Comparison of ENCODE assay signal across 1 cellular context in genomic region chr14:104967414-104968152, GRCh38.
TF ChIP-seq lines count a peak whose summit lies in the region.

No MANE protein-coding gene starts in this region.

TF ChIP-seq in H1, 55 proteins besides CTCF, POLR2A, EP300 and RAD21:
- no peak for TF ChIP-seq RNF2 (IDR thresholded peaks at IDR 0.05; ENCODE audit: borderline replicate concordance, low read depth, low read length, missing control alignments, poor library complexity, severe bottlenecking)
- no peak for TF ChIP-seq E2F6 (IDR thresholded peaks at IDR 0.05)
- no peak for TF ChIP-seq NRF1 (IDR thresholded peaks at IDR 0.05; ENCODE audit: low read depth, low read length)
- TF ChIP-seq KDM4A (IDR thresholded peaks at IDR 0.05; ENCODE audit: low read depth, low read length, severe bottlenecking): peak; percentile 8
- TF ChIP-seq SUZ12 (IDR thresholded peaks at IDR 0.05; ENCODE audit: low read length): no peak; the same call in 1 of the 2 replicates
- TF ChIP-seq HDAC2 (IDR thresholded peaks at IDR 0.05; ENCODE audit: borderline replicate concordance in 1 of 2, low read depth in 2 of 2, low read length in 2 of 2): 0 out of 4 replicates have a peak, but pooled peaks of 1 of the 2 experiments have one; percentile 30
- no peak for TF ChIP-seq SIRT6 (IDR thresholded peaks at IDR 0.05; ENCODE audit: low read length)
- no peak for TF ChIP-seq SAP30 (IDR thresholded peaks at IDR 0.05; ENCODE audit: insufficient read depth, insufficient replicate concordance, low read length)
- peak; percentile 39 for TF ChIP-seq ASH2L (IDR thresholded peaks at IDR 0.05; ENCODE audit: low read length)
- 0 out of 2 replicates have a peak, but pooled peaks have one; percentile 12 for TF ChIP-seq GABPA (IDR thresholded peaks at IDR 0.05; ENCODE audit: borderline replicate concordance, insufficient read depth, low read length)
TF ChIP-seq in H1: peak in this region for 4.
